Comparison of ENCODE assay signal across 8 cellular contexts in the genomic region with DNA sequence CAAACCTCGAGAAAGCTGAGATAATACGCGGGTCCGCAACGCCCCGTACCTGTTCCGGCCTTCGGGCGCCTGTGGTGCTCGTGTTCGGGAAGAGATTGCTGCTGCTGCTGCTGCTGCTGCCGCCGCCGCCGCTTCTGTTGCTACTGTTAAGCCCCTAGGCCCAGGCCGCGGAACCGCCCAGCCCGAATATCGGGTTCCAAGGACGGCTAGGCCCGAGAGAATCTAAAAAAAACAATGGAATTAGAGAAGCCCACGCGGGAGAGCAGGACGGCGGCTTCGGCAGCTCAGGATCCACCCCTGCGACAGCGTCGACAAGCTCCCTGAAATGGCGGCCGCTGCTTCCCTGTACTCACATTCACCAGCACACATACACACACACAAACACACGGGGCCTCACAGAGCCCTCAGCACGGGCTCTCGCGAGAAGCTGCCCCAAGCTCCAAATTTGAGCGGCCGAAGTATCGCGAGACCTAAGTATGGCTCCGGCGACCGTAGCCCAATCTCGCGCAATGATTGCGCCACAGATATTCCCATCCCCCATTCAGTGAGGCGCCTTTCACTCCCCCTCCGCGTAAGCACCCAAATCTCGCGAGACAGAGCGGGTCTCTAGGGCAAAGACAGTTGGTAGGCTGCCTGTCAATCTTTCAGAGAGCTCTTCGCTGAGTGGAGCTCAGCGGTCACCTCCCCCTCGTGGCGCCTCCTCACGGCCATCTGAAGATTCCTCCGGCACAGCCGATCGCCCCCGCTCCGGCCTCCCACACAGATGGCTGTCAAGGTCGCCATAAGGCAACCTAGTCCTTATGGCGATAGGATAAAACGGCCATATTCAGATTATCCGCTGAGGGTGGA. TPM values are rescaled to one million over a fixed set of nuclear protein-coding genes. Genes with fewer than 3 reads are reported as not detected.
A peak's percentile ranks its signal among the peaks of the same experiment; 100 is the strongest.
DNase-seq lines count a peak whose midpoint lies in the region; ATAC-seq, FAIRE-seq and TF ChIP-seq lines count a peak whose summit lies in the region.

Gene RBM39 (minus strand): TSS at position 369 of the 849 bp plus-strand sequence. CDS start 1,386 bp downstream, outside the sequence.

- H3K9me3 ChIP-seq in NT2/D1 (ENCODE audit: insufficient read depth, low read length): no peaks in the 10 kb centered on the region
- H3K9me3 ChIP-seq in H1 (ENCODE audit: insufficient read depth in 2 of 2, low read depth in 1 of 2, low read length in 1 of 2): no peaks in the 10 kb centered on the region
- H3K9me3 ChIP-seq in mesenchymal stem cell (ENCODE audit: control insufficient read depth, low read length): no peaks in the 10 kb centered on the region

- peaks cover 35% of the 10 kb centered on the region for H3K4me1 Mint-ChIP-seq in Calu3 (ENCODE audit: low read depth, unreplicated experiment)
- peaks cover 34% of the 10 kb centered on the region for H3K4me1 Mint-ChIP-seq in activated CD8-positive, alpha-beta memory T cell treated with anti-CD3 and anti-CD28 coated beads, Interleukin-2, amount 10 ng/mL, durations not matched to agents 7 days and 5 days

- H3K27ac ChIP-seq in H1 (ENCODE audit: low read depth, low read length) (peak within 1 kb of the TSS; percentile 98), mesenchymal stem cell (ENCODE audit: low read length, poor library complexity, severe bottlenecking) (peak within 1 kb of the TSS; percentile 99)

- POLR2A ChIA-PET in H1 (lab: Charles Lee; ENCODE audit: partially characterized antibody): interaction anchor here (0.5 to 45.3 kb wide), 88 partner anchors 13 to 750 kb away, joined by 3 to 2341 read pairs (median 4); partner anchors contain the start of genes C20orf173, CEP250, CPNE1 and ERGIC3

- H2BK5ac ChIP-seq in H1 (ENCODE audit: low read depth, low read length) (peak within 1 kb of the TSS; percentile 98), mesenchymal stem cell (ENCODE audit: low read depth, low read length, poor library complexity, severe bottlenecking) (peak within 1 kb of the TSS; percentile 97)

- peak; percentile 100 for DNase-seq in Calu3
- DNase-seq in HUDEP-2 (lab: John Stamatoyannopoulos, UW; ENCODE audit: unreplicated experiment in 76 of 76): peak; percentile 76 to 100 (median 99)
- peak; percentile 100 for DNase-seq in NT2/D1 (ENCODE audit: low read depth, low spot score)
- DNase-seq in activated CD8-positive, alpha-beta memory T cell treated with anti-CD3 and anti-CD28 coated beads, Interleukin-2, amount 10 ng/mL, durations not matched to agents 7 days and 5 days: peak; percentile 100
- peak; percentile 98 to 100 for DNase-seq in H1 (ENCODE audit: low read depth in 1 of 2, low spot score in 2 of 2)
- peak; percentile 100 for DNase-seq in mesenchymal stem cell
- peak; percentile 95 for DNase-seq in stimulated activated CD8-positive, alpha-beta memory T cell treated with anti-CD3 and anti-CD28 coated beads, Interleukin-12 subunit alpha, Interleukin-12 subunit beta, amount 100 ng/mL, for 4 hours (ENCODE audit: low read depth)

- peaks cover 26 to 53% of the 10 kb centered on the region in 2 experiments for H3K79me2 ChIP-seq in H1 (ENCODE audit: control insufficient read depth in 1 of 2, insufficient read depth in 2 of 2, low read length in 2 of 2)

- H3K9me3 Mint-ChIP-seq in Calu3 (ENCODE audit: low read depth, unreplicated experiment): no peaks in the 10 kb centered on the region
- H3K9me3 Mint-ChIP-seq in activated CD8-positive, alpha-beta memory T cell treated with anti-CD3 and anti-CD28 coated beads, Interleukin-2, amount 10 ng/mL, durations not matched to agents 7 days and 5 days (ENCODE audit: low read depth): no peaks in the 10 kb centered on the region

- peak; percentile 89 for ATAC-seq in GM21381 (IDR thresholded peaks at IDR 0.05; ENCODE audit: unreplicated experiment)
- peak; percentile 85 for ATAC-seq in activated CD8-positive, alpha-beta memory T cell treated with anti-CD3 and anti-CD28 coated beads, Interleukin-2, amount 10 ng/mL, durations not matched to agents 7 days and 5 days

- H3K4me3 Mint-ChIP-seq in Calu3 (ENCODE audit: low read depth, unreplicated experiment): peak within 1 kb of the TSS; percentile 80
- H3K4me3 Mint-ChIP-seq in activated CD8-positive, alpha-beta memory T cell treated with anti-CD3 and anti-CD28 coated beads, Interleukin-2, amount 10 ng/mL, durations not matched to agents 7 days and 5 days: peak within 1 kb of the TSS; percentile 94

- peak within 1 kb of the TSS; percentile 84 for H3K18ac ChIP-seq in H1 (ENCODE audit: extremely low read depth, low read length)
- H3K18ac ChIP-seq in mesenchymal stem cell (ENCODE audit: low read depth in 1 of 2, low read length in 2 of 2): peak within 1 kb of the TSS; percentile 97 to 100

- TF ChIP-seq POLR2A in H1 (IDR thresholded peaks at IDR 0.05; ENCODE audit: control extremely low read depth in 1 of 2, low read depth in 2 of 2, low read length in 2 of 2): peak; percentile 97 to 99

- peak within 1 kb of the TSS; percentile 86 for H3K56ac ChIP-seq in H1 (replicated peaks; ENCODE audit: insufficient read length, low read depth, low read length)

- 2% methylated on average over 66 of the region's 66 CpGs; no CpG with 5 or more reads in 1 of the 2 experiments for WGBS in H1 (ENCODE audit: extremely low coverage in 1 of 2, insufficient coverage in 1 of 2, insufficient read length in 1 of 2, insufficient replicate concordance in 2 of 2, low coverage in 1 of 2, low lambda C conversion rate in 2 of 2, missing lambda C conversion rate in 1 of 2), 2 experiments
- under 1% methylated on average over 66 of the region's 66 CpGs for WGBS in mesenchymal stem cell

- H3K14ac ChIP-seq in H1 (ENCODE audit: insufficient read length) (no peak within 1 kb of the TSS), mesenchymal stem cell (ENCODE audit: low read length in 2 of 2) (peak within 1 kb of the TSS; percentile 83 to 99)

- peak within 1 kb of the TSS; percentile 95 for H4K5ac ChIP-seq in H1 (ENCODE audit: insufficient read length, low read depth, low read length)

- H3K36me3 ChIP-seq in NT2/D1 (ENCODE audit: insufficient read depth, insufficient read length, low read length): peaks cover 40% of the 10 kb centered on the region
- H3K36me3 ChIP-seq in H1 (ENCODE audit: control insufficient read depth in 2 of 4, insufficient read depth in 4 of 4, low read length in 3 of 4): peaks cover 11 to 37% (median 31%) of the 10 kb centered on the region in 4 experiments
- H3K36me3 ChIP-seq in mesenchymal stem cell (ENCODE audit: control insufficient read depth in 1 of 2, insufficient read depth in 2 of 2, low read depth in 1 of 2, low read length in 2 of 2): peaks cover 14 to 35% of the 10 kb centered on the region in 2 experiments

- CTCF ChIA-PET in Calu3 (lab: Charles Lee): interaction anchor here (0.5 to 1.8 kb wide), 21 partner anchors 9 to 1133 kb away, joined by 3 to 13 read pairs (median 3); partner anchors contain the start of genes ERGIC3, NFS1, PHF20 and ROMO1
- CTCF ChIA-PET in activated CD8-positive, alpha-beta memory T cell treated with anti-CD3 and anti-CD28 coated beads, Interleukin-2, amount 10 ng/mL, durations not matched to agents 7 days and 5 days (lab: Charles Lee): interaction anchor here (0.6 to 7.0 kb wide), 17 partner anchors 15 to 287 kb away, joined by 3 to 104 read pairs (median 4); partner anchors contain the start of genes CEP250, NFS1, PHF20 and ROMO1
- CTCF ChIA-PET in H1 (lab: Charles Lee; ENCODE audit: partially characterized antibody): interaction anchor here (0.6 to 2.5 kb wide), 17 partner anchors 13 to 212 kb away, joined by 3 to 8 read pairs (median 3); partner anchors contain the start of genes NFS1, ROMO1 and SCAND1

- H3K9ac ChIP-seq in NT2/D1 (ENCODE audit: insufficient read length, low read depth) (peak within 1 kb of the TSS; percentile 99), H1 (replicated peaks in 1 of 4; ENCODE audit: extremely low read depth in 1 of 4, low read depth in 3 of 4, low read length in 3 of 4) (peak within 1 kb of the TSS; percentile 98 to 100 (median 99)), mesenchymal stem cell (ENCODE audit: low read length) (peak within 1 kb of the TSS; percentile 100)

- peak within 1 kb of the TSS; percentile 67 to 68 for H3K4me2 ChIP-seq in H1 (ENCODE audit: insufficient read depth in 1 of 2, low read depth in 2 of 2, low read length in 2 of 2)
- peak within 1 kb of the TSS; percentile 77 for H3K4me2 ChIP-seq in mesenchymal stem cell (ENCODE audit: low read length, poor library complexity, severe bottlenecking)

- peak within 1 kb of the TSS; percentile 32; the same call in 1 of the 2 replicates for H2AK5ac ChIP-seq in H1 (ENCODE audit: low read depth, low read length)
- peak within 1 kb of the TSS; percentile 98 for H2AK5ac ChIP-seq in mesenchymal stem cell (ENCODE audit: low read length, severe bottlenecking)

- no peak within 1 kb of the TSS for H2BK20ac ChIP-seq in H1 (ENCODE audit: low read length)

- peak; percentile 52 for TF ChIP-seq CTCF in Calu3 (IDR thresholded peaks at IDR 0.05; ENCODE audit: unreplicated experiment)
- TF ChIP-seq CTCF in H1 (IDR thresholded peaks at IDR 0.05; ENCODE audit: control extremely low read depth in 1 of 3, insufficient read depth in 1 of 3, low read depth in 1 of 3, low read length in 3 of 3): peak in 2 of 3 experiments; percentile 24 to 37; a peak in 3 of 4 replicates

- H3K4me1 ChIP-seq in NT2/D1 (ENCODE audit: insufficient read depth, insufficient read length): no peaks in the 10 kb centered on the region
- H3K4me1 ChIP-seq in H1 (replicated peaks in 1 of 4; ENCODE audit: control insufficient read depth in 3 of 4, insufficient read depth in 4 of 4, low read length in 3 of 4): peaks cover 0 to 4% (median 4%) of the 10 kb centered on the region in 4 experiments; a peak in 3 of 7 replicates
- H3K4me1 ChIP-seq in mesenchymal stem cell (ENCODE audit: control insufficient read depth, insufficient read depth, low read depth, low read length): peaks cover 7% of the 10 kb centered on the region

- H2BK15ac ChIP-seq in H1 (ENCODE audit: low read length): no peak within 1 kb of the TSS
- peak within 1 kb of the TSS; percentile 98 for H2BK15ac ChIP-seq in mesenchymal stem cell (ENCODE audit: low read depth, poor library complexity, severe bottlenecking)

- TF ChIP-seq EP300 in H1 (IDR thresholded peaks at IDR 0.05; ENCODE audit: borderline replicate concordance in 1 of 2, low read depth in 2 of 2, low read length in 2 of 2): peak in 1 of 2 experiments; percentile 57; a peak in 1 of 3 replicates

- no peaks in the 10 kb centered on the region for H3K27me3 ChIP-seq in NT2/D1 (ENCODE audit: insufficient read depth, insufficient read length)
- no peaks in the 10 kb centered on the region for H3K27me3 ChIP-seq in H1 (replicated peaks in 1 of 4; ENCODE audit: control insufficient read depth in 3 of 4, extremely low read depth in 1 of 4, insufficient read depth in 3 of 4, low read length in 3 of 4)
- H3K27me3 ChIP-seq in mesenchymal stem cell (ENCODE audit: control insufficient read depth in 1 of 2, insufficient read depth in 1 of 2, low read length in 2 of 2): no peaks in the 10 kb centered on the region

- no peak within 1 kb of the TSS for H2BK120ac ChIP-seq in H1 (replicated peaks; ENCODE audit: low read depth, low read length)
- peak within 1 kb of the TSS; percentile 99 for H2BK120ac ChIP-seq in mesenchymal stem cell (ENCODE audit: low read depth, low read length)

- H3K4me3 ChIP-seq in NT2/D1 (ENCODE audit: insufficient read length, low read depth) (peak within 1 kb of the TSS; percentile 92), H1 (ENCODE audit: extremely low read depth in 1 of 4, insufficient read depth in 2 of 4, low read depth in 3 of 4, low read length in 4 of 4) (peak within 1 kb of the TSS; percentile 83 to 96 (median 90)), mesenchymal stem cell (ENCODE audit: insufficient read depth in 1 of 2, low read depth in 1 of 2, low read length in 2 of 2) (peak within 1 kb of the TSS; percentile 75 to 88)

- peak; percentile 72 for FAIRE-seq in H1 (lab: Jason Lieb, UNC)

- 0 out of 2 replicates have a peak, but pooled peaks cover 4% of the 10 kb centered on the region for H3K23me2 ChIP-seq in H1 (ENCODE audit: low read depth, low read length)

- intact Hi-C loops in Calu3 (cut with micrococcal nuclease; ENCODE audit: unreplicated experiment): loop anchor here (2.0 kb wide), 3 partner anchors 27 to 143 kb away; partner anchors contain the start of genes CPNE1 and RBM12

- peak in 1 of 2 experiments; percentile 22; a peak in 1 of 4 replicates for TF ChIP-seq RAD21 in H1 (IDR thresholded peaks at IDR 0.05 in 1 of 2, conservative IDR thresholded peaks at IDR 0.05 in 1 of 2; ENCODE audit: low read depth in 2 of 2, low read length in 2 of 2)

- BruUV-seq in Calu3 (replicated peaks; lab: Mats Ljungman, UMichigan): no TSS peak

- H3K27me3 Mint-ChIP-seq in Calu3 (ENCODE audit: unreplicated experiment): no peaks in the 10 kb centered on the region
- no peaks in the 10 kb centered on the region for H3K27me3 Mint-ChIP-seq in activated CD8-positive, alpha-beta memory T cell treated with anti-CD3 and anti-CD28 coated beads, Interleukin-2, amount 10 ng/mL, durations not matched to agents 7 days and 5 days

- no peaks in the 10 kb centered on the region for H3K79me1 ChIP-seq in H1 (ENCODE audit: low read depth, low read length)
- H3K79me1 ChIP-seq in mesenchymal stem cell (replicated peaks; ENCODE audit: low read length, poor library complexity, severe bottlenecking): no peaks in the 10 kb centered on the region

- peak within 1 kb of the TSS; percentile 39; the same call in 1 of the 2 replicates for H2BK12ac ChIP-seq in H1 (ENCODE audit: low read depth, low read length)
- peak within 1 kb of the TSS in 1 of 2 experiments; percentile 18 for H2BK12ac ChIP-seq in mesenchymal stem cell (ENCODE audit: low read length in 2 of 2)

- H4K8ac ChIP-seq in H1 (ENCODE audit: extremely low read depth, insufficient read depth, low read length) (peak within 1 kb of the TSS; percentile 100), mesenchymal stem cell (ENCODE audit: low read length) (peak within 1 kb of the TSS; percentile 98)

- H3K4ac ChIP-seq in H1 (replicated peaks; ENCODE audit: insufficient read length, low read depth, low read length) (peak within 1 kb of the TSS; percentile 99), mesenchymal stem cell (ENCODE audit: low read depth in 1 of 2, low read length in 2 of 2) (peak within 1 kb of the TSS; percentile 100)

- H3K36me3 Mint-ChIP-seq in Calu3 (ENCODE audit: insufficient read depth, unreplicated experiment): peaks cover 63% of the 10 kb centered on the region
- H3K36me3 Mint-ChIP-seq in activated CD8-positive, alpha-beta memory T cell treated with anti-CD3 and anti-CD28 coated beads, Interleukin-2, amount 10 ng/mL, durations not matched to agents 7 days and 5 days: peaks cover 33% of the 10 kb centered on the region

- peak within 1 kb of the TSS; percentile 98 for H4K91ac ChIP-seq in H1 (replicated peaks; ENCODE audit: insufficient read length, low read length)
- H4K91ac ChIP-seq in mesenchymal stem cell (ENCODE audit: low read length): peak within 1 kb of the TSS; percentile 98

- peaks cover 10 to 14% of the 10 kb centered on the region in 2 experiments for H4K20me1 ChIP-seq in H1 (replicated peaks in 1 of 2; ENCODE audit: control insufficient read depth in 1 of 2, insufficient read depth in 2 of 2, low read length in 2 of 2)

- H2AFZ ChIP-seq in H1 (ENCODE audit: low read length) (no peak within 1 kb of the TSS), mesenchymal stem cell (ENCODE audit: low read depth, low read length) (no peak within 1 kb of the TSS)

- peak within 1 kb of the TSS; percentile 100 for H3K27ac Mint-ChIP-seq in Calu3 (ENCODE audit: unreplicated experiment)
- peak within 1 kb of the TSS; percentile 100 for H3K27ac Mint-ChIP-seq in activated CD8-positive, alpha-beta memory T cell treated with anti-CD3 and anti-CD28 coated beads, Interleukin-2, amount 10 ng/mL, durations not matched to agents 7 days and 5 days

- H3K23ac ChIP-seq in H1 (ENCODE audit: insufficient read length): no peak within 1 kb of the TSS
- H3K23ac ChIP-seq in mesenchymal stem cell (ENCODE audit: low read length in 2 of 2): peak within 1 kb of the TSS; percentile 57 to 80

RNA-seq across cellular contexts. Expression of gene RBM39, which starts in this region (rescaled TPM):
- total RNA-seq in Calu3 (2022): 422 and 479 TPM in 2 replicates
- total RNA-seq in activated CD8-positive, alpha-beta memory T cell treated with anti-CD3 and anti-CD28 coated beads, Interleukin-2, amount 10 ng/mL, durations not matched to agents 7 days and 5 days: 100 to 1,000 TPM; 357 to 360 TPM
- 219 and 220 TPM in 2 replicates for total RNA-seq in H1 (2021; fragmentation: NEBNext Ultra II Directional; extraction: Animal tissue kit (Norgen Biotek cat#: 25700))
- polyA plus RNA-seq in H1 (2011; rRNA removed): 55.2 and 78.0 TPM in 2 replicates
- 91.4 TPM for polyA plus RNA-seq in H1 (2011; cell fraction: cytosol; rRNA removed)
- polyA plus RNA-seq in H1 (2011; cell fraction: nucleus; rRNA removed): 192 TPM
- 147 to 209 TPM (median 187 TPM) in 4 replicates for polyA plus RNA-seq in H1 (2012, experiment 1 of 2)
- 17.2 TPM for polyA plus RNA-seq in H1 (2012, experiment 2 of 2)
- 189 TPM for polyA plus RNA-seq in H1 (2013, experiment 1 of 2)
- 163 TPM for polyA plus RNA-seq in H1 (2013, experiment 2 of 2)
- polyA minus RNA-seq in H1 (2011; rRNA and poly(A)+ RNA removed): 106 and 152 TPM in 2 replicates
- 74.5 TPM for polyA minus RNA-seq in H1 (2011; cell fraction: cytosol; rRNA and poly(A)+ RNA removed)
- 261 TPM for polyA minus RNA-seq in H1 (2011; cell fraction: nucleus; rRNA and poly(A)+ RNA removed)
- polyA plus RNA-seq in mesenchymal stem cell (2013, experiment 1 of 2): 142 TPM
- 138 TPM for polyA plus RNA-seq in mesenchymal stem cell (2013, experiment 2 of 2)

Comparison
In these comparisons a context has a peak if more than half of its experiments do, and no peak if none do; other contexts are left out.
1. Peak in every context shown above with its lines: DNase-seq, ATAC-seq, H3K4me3 ChIP-seq and H3K27ac ChIP-seq.